In genomic region chr1:213669964-213670691, GRCh38 we compare ENCODE assay signal across 13 cellular contexts.
DNase-seq lines count a peak whose midpoint lies in the region; ATAC-seq and TF ChIP-seq lines count a peak whose summit lies in the region.
"Had no signal": no experiment of that assay in that cellular context is flagged by ENCODE, and none has a peak within 500 bp of the region (broad histone marks: within the 10 kb centered on the region; RNA-seq: fewer than 3 reads in every experiment).

No MANE protein-coding gene starts in this region.

- H3K4me1 ChIP-seq in stomach (no peaks in the 10 kb centered on the region), upper lobe of left lung (no peaks in the 10 kb centered on the region)

- H3K9me3 ChIP-seq in stomach (no peaks in the 10 kb centered on the region), upper lobe of left lung (no peaks in the 10 kb centered on the region)

- peaks cover 19% of the 10 kb centered on the region for H3K4me1 Mint-ChIP-seq in activated CD4-positive, alpha-beta T cell treated with anti-CD3 and anti-CD28 coated beads for 36 hours
- peaks cover 15% of the 10 kb centered on the region for H3K4me1 Mint-ChIP-seq in activated CD4-positive, alpha-beta T cell treated with anti-CD3 and anti-CD28 coated beads, Interleukin-2, amount 10 ng/mL, durations not matched to agents 7 days and 5 days
- H3K4me1 Mint-ChIP-seq in nephron progenitor cell: peaks cover 6% of the 10 kb centered on the region

- H3K4me3 ChIP-seq in stomach (no peak overlapping the region), upper lobe of left lung (no peak overlapping the region)
- H3K4me3 ChIP-seq: skin epidermis had no signal

- ATAC-seq in activated CD4-positive, alpha-beta T cell treated with anti-CD3 and anti-CD28 coated beads for 36 hours: peak; percentile 75
- ATAC-seq in upper lobe of left lung (ENCODE audit: low FRiP score in 2 of 2): no peak

- CTCF ChIA-PET in activated CD4-positive, alpha-beta T cell treated with anti-CD3 and anti-CD28 coated beads for 36 hours (lab: Charles Lee): no interaction called here
- CTCF ChIA-PET in activated CD4-positive, alpha-beta T cell treated with anti-CD3 and anti-CD28 coated beads, Interleukin-2, amount 10 ng/mL, durations not matched to agents 7 days and 5 days (lab: Charles Lee): no interaction called here

- H3K27ac ChIP-seq in stomach (no peak overlapping the region), upper lobe of left lung (no peak overlapping the region)
- H3K27ac ChIP-seq: brain microvascular endothelial cell, skin epidermis had no signal

- TF ChIP-seq POLR2A in stomach (IDR thresholded peaks at IDR 0.05) (no peak), upper lobe of left lung (IDR thresholded peaks at IDR 0.05) (no peak)

- peak; percentile 18 for DNase-seq in activated CD4-positive, alpha-beta T cell treated with anti-CD3 and anti-CD28 coated beads for 36 hours
- no peak for DNase-seq in activated CD4-positive, alpha-beta T cell treated with anti-CD3 and anti-CD28 coated beads, Interleukin-2, amount 50 U/mL, for 48 hours
- peak; percentile 84 for DNase-seq in NCI-H2081 treated with DMSO at 0.1 percent for 48 hours (lab: John Stamatoyannopoulos, UW)
- peak; percentile 22 for DNase-seq in activated CD4-positive, alpha-beta T cell treated with anti-CD3 and anti-CD28 coated beads, Interleukin-2, amount 10 ng/mL, durations not matched to agents 7 days and 5 days
- no peak for DNase-seq in nephron progenitor cell
- DNase-seq in stomach: no peak
- no peak for DNase-seq in upper lobe of left lung
- DNase-seq in nucleus accumbens (lab: John Stamatoyannopoulos, UW): no peak
- DNase-seq: brain microvascular endothelial cell, DMS 273 treated with DMSO at 0.1 percent for 48 hours, IMR-90 had no signal

- H3K27me3 ChIP-seq in stomach (no peaks in the 10 kb centered on the region), upper lobe of left lung (no peaks in the 10 kb centered on the region)
- H3K27me3 ChIP-seq: brain microvascular endothelial cell had no signal

- no peaks in the 10 kb centered on the region for H3K36me3 ChIP-seq in stomach
- H3K36me3 ChIP-seq in upper lobe of left lung: no peaks in the 10 kb centered on the region
- H3K36me3 ChIP-seq: brain microvascular endothelial cell had no signal

- TF ChIP-seq CTCF in nephron progenitor cell (IDR thresholded peaks at IDR 0.05): no peak
- no peak for TF ChIP-seq CTCF in stomach (IDR thresholded peaks at IDR 0.05)
- no peak for TF ChIP-seq CTCF in upper lobe of left lung (IDR thresholded peaks at IDR 0.05)

- H3K4me3 Mint-ChIP-seq in activated CD4-positive, alpha-beta T cell treated with anti-CD3 and anti-CD28 coated beads for 36 hours: no peak overlapping the region
- H3K4me3 Mint-ChIP-seq in activated CD4-positive, alpha-beta T cell treated with anti-CD3 and anti-CD28 coated beads, Interleukin-2, amount 10 ng/mL, durations not matched to agents 7 days and 5 days: no peak overlapping the region
- H3K4me3 Mint-ChIP-seq in nephron progenitor cell: no peak overlapping the region
- H3K4me3 Mint-ChIP-seq: natural killer cell treated with Interleukin-12 subunit alpha and Interleukin-12 subunit beta and Interleukin-15 and Interleukin-18, amount 100 ng/mL, for 72 hours had no signal

- POLR2A ChIA-PET in activated CD4-positive, alpha-beta T cell treated with anti-CD3 and anti-CD28 coated beads for 36 hours (lab: Charles Lee): interaction anchor here (0.5 kb wide), 1 partner anchor 453 kb away, joined by 9 read pairs; no protein-coding TSS in a partner anchor
- POLR2A ChIA-PET in activated CD4-positive, alpha-beta T cell treated with anti-CD3 and anti-CD28 coated beads, Interleukin-2, amount 10 ng/mL, durations not matched to agents 7 days and 5 days (lab: Charles Lee): no interaction called here

- intact Hi-C loops in activated CD4-positive, alpha-beta T cell treated with anti-CD3 and anti-CD28 coated beads for 36 hours (cut with DNase I, micrococcal nuclease): no loop called here
- intact Hi-C loops in stomach (cut with DNase I; ENCODE audit: low total_unique reads): no loop called here

- peaks cover 3% of the 10 kb centered on the region for H3K9me3 Mint-ChIP-seq in activated CD4-positive, alpha-beta T cell treated with anti-CD3 and anti-CD28 coated beads for 36 hours (ENCODE audit: low read depth)
- H3K9me3 Mint-ChIP-seq in activated CD4-positive, alpha-beta T cell treated with anti-CD3 and anti-CD28 coated beads, Interleukin-2, amount 10 ng/mL, durations not matched to agents 7 days and 5 days: no peaks in the 10 kb centered on the region
- H3K9me3 Mint-ChIP-seq in nephron progenitor cell: peaks cover 12% of the 10 kb centered on the region

- H3K27me3 Mint-ChIP-seq in activated CD4-positive, alpha-beta T cell treated with anti-CD3 and anti-CD28 coated beads for 36 hours: no peaks in the 10 kb centered on the region
- H3K27me3 Mint-ChIP-seq in activated CD4-positive, alpha-beta T cell treated with anti-CD3 and anti-CD28 coated beads, Interleukin-2, amount 10 ng/mL, durations not matched to agents 7 days and 5 days: no peaks in the 10 kb centered on the region
- peaks cover 3% of the 10 kb centered on the region for H3K27me3 Mint-ChIP-seq in nephron progenitor cell (ENCODE audit: low read depth, poor library complexity)

- no peaks in the 10 kb centered on the region for H3K36me3 Mint-ChIP-seq in activated CD4-positive, alpha-beta T cell treated with anti-CD3 and anti-CD28 coated beads for 36 hours (ENCODE audit: low read depth)
- H3K36me3 Mint-ChIP-seq in activated CD4-positive, alpha-beta T cell treated with anti-CD3 and anti-CD28 coated beads, Interleukin-2, amount 10 ng/mL, durations not matched to agents 7 days and 5 days (ENCODE audit: low read depth): no peaks in the 10 kb centered on the region
- H3K36me3 Mint-ChIP-seq in nephron progenitor cell (ENCODE audit: low read depth): no peaks in the 10 kb centered on the region
- H3K36me3 Mint-ChIP-seq: natural killer cell treated with Interleukin-12 subunit alpha and Interleukin-12 subunit beta and Interleukin-15 and Interleukin-18, amount 100 ng/mL, for 72 hours had no signal

- no peak overlapping the region for H3K27ac Mint-ChIP-seq in activated CD4-positive, alpha-beta T cell treated with anti-CD3 and anti-CD28 coated beads for 36 hours
- H3K27ac Mint-ChIP-seq in activated CD4-positive, alpha-beta T cell treated with anti-CD3 and anti-CD28 coated beads, Interleukin-2, amount 10 ng/mL, durations not matched to agents 7 days and 5 days: no peak overlapping the region
- peak overlapping the region; percentile 27 for H3K27ac Mint-ChIP-seq in nephron progenitor cell
- H3K27ac Mint-ChIP-seq: natural killer cell treated with Interleukin-12 subunit alpha and Interleukin-12 subunit beta and Interleukin-15 and Interleukin-18, amount 100 ng/mL, for 72 hours had no signal

- 22 to 59% (median 41%) methylated on average over 1 to 2 of the region's 2 CpGs for WGBS in stomach, 5 donors
- WGBS in upper lobe of left lung, 2 donors: 41 to 50% methylated on average over 2 of the region's 2 CpGs

- TF ChIP-seq EP300 in stomach (IDR thresholded peaks at IDR 0.05) (no peak), upper lobe of left lung (IDR thresholded peaks at IDR 0.05) (no peak)

Comparison
In these comparisons a context has a peak if more than half of its experiments do, and no peak if none do; other contexts are left out.
1. DNase-seq: peak in activated CD4-positive, alpha-beta T cell treated with anti-CD3 and anti-CD28 coated beads for 36 hours (single experiment), NCI-H2081 treated with DMSO at 0.1 percent for 48 hours (single experiment) and activated CD4-positive, alpha-beta T cell treated with anti-CD3 and anti-CD28 coated beads, Interleukin-2, amount 10 ng/mL, durations not matched to agents 7 days and 5 days (single experiment); none in activated CD4-positive, alpha-beta T cell treated with anti-CD3 and anti-CD28 coated beads, Interleukin-2, amount 50 U/mL, for 48 hours (0 of 2), nephron progenitor cell (single experiment), stomach (single experiment), upper lobe of left lung (0 of 2) and nucleus accumbens (0 of 56).